In genomic region chr18:43531438-43531837, GRCh38 we compare ENCODE assay signal across 8 cellular contexts.
"Had no signal": no experiment of that assay in that cellular context is flagged by ENCODE, and none has a peak within 500 bp of the region (broad histone marks: within the 10 kb centered on the region; RNA-seq: fewer than 3 reads in every experiment).

No MANE protein-coding gene starts in this region.

- ATAC-seq: HepG2, K562 had no signal

- H3K36me3 Mint-ChIP-seq: IgD-negative memory B cell had no signal

- H3K4me1 Mint-ChIP-seq: IgD-negative memory B cell had no signal

- H3K9ac ChIP-seq: KMS-11 had no signal

- H3K4me3 Mint-ChIP-seq: IgD-negative memory B cell had no signal

- H3K27ac Mint-ChIP-seq: IgD-negative memory B cell had no signal

- H3K4me3 ChIP-seq: K562 had no signal

- H3K27me3 Mint-ChIP-seq: IgD-negative memory B cell had no signal

- FAIRE-seq: HepG2, HTR-8/SVneo, K562 had no signal

- DNase-seq: IMR-90, KBM-7, KG1 had no signal

- H3K9me3 Mint-ChIP-seq: IgD-negative memory B cell had no signal
